Comparison of ENCODE assay signal across 11 cellular contexts in the genomic region with DNA sequence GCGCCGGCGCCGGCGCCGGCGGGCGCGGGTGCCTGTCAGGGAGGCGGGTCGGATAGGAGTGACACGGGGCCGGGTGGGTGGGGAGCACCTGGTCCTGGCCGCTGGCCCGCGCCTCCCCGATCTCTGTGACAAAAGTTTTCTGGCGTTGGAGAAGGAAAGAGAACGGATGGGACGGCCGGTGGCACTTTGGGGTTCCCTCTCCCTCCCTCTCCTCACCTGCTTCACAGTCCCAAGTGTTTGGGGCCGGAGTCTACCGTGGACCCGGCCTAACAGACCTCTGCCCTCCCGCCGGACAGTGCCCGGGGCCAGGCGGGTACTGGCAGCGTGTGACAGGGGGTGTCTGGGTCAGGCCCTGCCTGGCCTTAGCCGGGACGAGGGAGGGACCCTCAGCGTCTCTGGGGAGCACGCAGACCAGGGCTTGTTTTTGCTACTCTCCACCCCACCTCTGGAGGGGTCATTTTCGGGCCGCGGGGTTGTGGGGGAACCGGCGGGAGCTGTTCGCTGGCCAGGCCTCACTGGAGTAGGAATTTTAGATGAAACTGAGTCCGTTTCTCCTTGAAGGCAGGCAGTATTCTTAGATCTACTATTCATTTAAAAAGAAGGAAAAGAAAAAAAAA. TPM values are rescaled to one million over a fixed set of nuclear protein-coding genes. Genes with fewer than 3 reads are reported as not detected.
A peak's percentile ranks its signal among the peaks of the same experiment; 100 is the strongest.
DNase-seq lines count a peak whose midpoint lies in the region; ATAC-seq and TF ChIP-seq lines count a peak whose summit lies in the region.
"Had no signal": no experiment of that assay in that cellular context is flagged by ENCODE, and none has a peak within 500 bp of the region (broad histone marks: within the 10 kb centered on the region; RNA-seq: fewer than 3 reads in every experiment).

No MANE protein-coding gene starts in this region.

- H3K27ac ChIP-seq in mucosa of rectum (ENCODE audit: low read depth in 2 of 2, low read length in 2 of 2) (no peak overlapping the region), upper lobe of left lung (peak overlapping the region; percentile 27 to 81 (median 68))

- H3K27me3 ChIP-seq in mucosa of rectum (ENCODE audit: control insufficient read depth in 2 of 2, insufficient read depth in 2 of 2, low read length in 2 of 2): peaks cover 50 to 73% of the 10 kb centered on the region in 2 donors
- H3K27me3 ChIP-seq in upper lobe of left lung: peaks cover 0 to 73% (median 45%) of the 10 kb centered on the region in 4 donors

- no peak for DNase-seq in activated naive CD8-positive, alpha-beta T cell treated with anti-CD3 and anti-CD28 coated beads, Interleukin-2, amount 10 ng/mL, durations not matched to agents 7 days and 5 days
- no peak for DNase-seq in activated naive CD8-positive, alpha-beta T cell treated with anti-CD3 and anti-CD28 coated beads for 36 hours
- DNase-seq in ecto neural progenitor cell (ENCODE audit: low spot score) (peak; percentile 61), upper lobe of left lung (peak in 1 of 2 donors; percentile 66), NCI-H748 (lab: John Stamatoyannopoulos, UW; ENCODE audit: unreplicated experiment) (no peak)
- DNase-seq in stimulated activated effector memory CD8-positive, alpha-beta T cell treated with anti-CD3 and anti-CD28 coated beads, Interleukin-12 subunit alpha, Interleukin-12 subunit beta, amount 100 ng/mL, for 72 hours (ENCODE audit: low spot score in 2 of 2): no peak
- DNase-seq: activated CD4-positive, alpha-beta T cell treated with anti-CD3 and anti-CD28 coated beads for 36 hours; AML-193; NK-92 treated with Interleukin-12 subunit alpha and Interleukin-12 subunit beta, amount 100 ng/mL, for 24 hours had no signal

- no peak for ATAC-seq in activated naive CD8-positive, alpha-beta T cell treated with anti-CD3 and anti-CD28 coated beads, Interleukin-2, amount 10 ng/mL, durations not matched to agents 7 days and 5 days (ENCODE audit: low read depth)
- ATAC-seq in upper lobe of left lung (ENCODE audit: low FRiP score in 2 of 2) (no peak), GM19023 (IDR thresholded peaks at IDR 0.05; ENCODE audit: unreplicated experiment) (no peak)
- ATAC-seq in stimulated activated effector memory CD8-positive, alpha-beta T cell treated with anti-CD3 and anti-CD28 coated beads, Interleukin-12 subunit alpha, Interleukin-12 subunit beta, amount 100 ng/mL, for 72 hours: no peak
- ATAC-seq: activated CD4-positive, alpha-beta T cell treated with anti-CD3 and anti-CD28 coated beads for 36 hours had no signal

- 6 to 11% methylated on average over 20 to 33 of the region's 40 CpGs for WGBS in upper lobe of left lung, 2 donors

- H3K4me3 Mint-ChIP-seq in activated naive CD8-positive, alpha-beta T cell treated with anti-CD3 and anti-CD28 coated beads, Interleukin-2, amount 10 ng/mL, durations not matched to agents 7 days and 5 days: peak overlapping the region; percentile 19
- H3K4me3 Mint-ChIP-seq in activated naive CD8-positive, alpha-beta T cell treated with anti-CD3 and anti-CD28 coated beads for 36 hours: no peak overlapping the region
- no peak overlapping the region for H3K4me3 Mint-ChIP-seq in stimulated activated effector memory CD8-positive, alpha-beta T cell treated with anti-CD3 and anti-CD28 coated beads, Interleukin-12 subunit alpha, Interleukin-12 subunit beta, amount 100 ng/mL, for 72 hours
- H3K4me3 Mint-ChIP-seq: activated CD4-positive, alpha-beta T cell treated with anti-CD3 and anti-CD28 coated beads for 36 hours had no signal

- peaks cover 1% of the 10 kb centered on the region for H3K9me3 Mint-ChIP-seq in activated naive CD8-positive, alpha-beta T cell treated with anti-CD3 and anti-CD28 coated beads, Interleukin-2, amount 10 ng/mL, durations not matched to agents 7 days and 5 days
- no peaks in the 10 kb centered on the region for H3K9me3 Mint-ChIP-seq in activated naive CD8-positive, alpha-beta T cell treated with anti-CD3 and anti-CD28 coated beads for 36 hours
- no peaks in the 10 kb centered on the region for H3K9me3 Mint-ChIP-seq in stimulated activated effector memory CD8-positive, alpha-beta T cell treated with anti-CD3 and anti-CD28 coated beads, Interleukin-12 subunit alpha, Interleukin-12 subunit beta, amount 100 ng/mL, for 72 hours

- no peak for TF ChIP-seq POLR2A in upper lobe of left lung (IDR thresholded peaks at IDR 0.05)

- H3K9me3 ChIP-seq in mucosa of rectum (ENCODE audit: control insufficient read depth in 2 of 2, low read length in 2 of 2) (no peaks in the 10 kb centered on the region), upper lobe of left lung (no peaks in the 10 kb centered on the region)

- TF ChIP-seq EP300 in upper lobe of left lung (IDR thresholded peaks at IDR 0.05): no peak

- H3K4me3 ChIP-seq in mucosa of rectum (ENCODE audit: low read length in 2 of 2) (peak overlapping the region; percentile 54 to 55), upper lobe of left lung (peak overlapping the region; percentile 6 to 61 (median 53))

- peaks cover 8 to 15% of the 10 kb centered on the region in 2 donors for H3K4me1 ChIP-seq in mucosa of rectum (ENCODE audit: control insufficient read depth in 2 of 2, insufficient read depth in 2 of 2, low read length in 2 of 2)
- H3K4me1 ChIP-seq in upper lobe of left lung: peaks cover 25 to 63% (median 27%) of the 10 kb centered on the region in 4 donors

- no peak for TF ChIP-seq CTCF in upper lobe of left lung (IDR thresholded peaks at IDR 0.05)

- POLR2A ChIA-PET in activated naive CD8-positive, alpha-beta T cell treated with anti-CD3 and anti-CD28 coated beads, Interleukin-2, amount 10 ng/mL, durations not matched to agents 7 days and 5 days (lab: Charles Lee): no interaction called here

- H3K36me3 ChIP-seq in mucosa of rectum (ENCODE audit: control insufficient read depth in 2 of 2, insufficient read depth in 2 of 2, low read length in 2 of 2) (no peaks in the 10 kb centered on the region), upper lobe of left lung (no peaks in the 10 kb centered on the region)

- H3K27me3 Mint-ChIP-seq in activated naive CD8-positive, alpha-beta T cell treated with anti-CD3 and anti-CD28 coated beads, Interleukin-2, amount 10 ng/mL, durations not matched to agents 7 days and 5 days: peaks cover 78% of the 10 kb centered on the region
- peaks cover 91% of the 10 kb centered on the region for H3K27me3 Mint-ChIP-seq in activated naive CD8-positive, alpha-beta T cell treated with anti-CD3 and anti-CD28 coated beads for 36 hours

- H3K36me3 Mint-ChIP-seq in activated naive CD8-positive, alpha-beta T cell treated with anti-CD3 and anti-CD28 coated beads, Interleukin-2, amount 10 ng/mL, durations not matched to agents 7 days and 5 days: no peaks in the 10 kb centered on the region
- H3K36me3 Mint-ChIP-seq in activated naive CD8-positive, alpha-beta T cell treated with anti-CD3 and anti-CD28 coated beads for 36 hours: no peaks in the 10 kb centered on the region
- no peaks in the 10 kb centered on the region for H3K36me3 Mint-ChIP-seq in stimulated activated effector memory CD8-positive, alpha-beta T cell treated with anti-CD3 and anti-CD28 coated beads, Interleukin-12 subunit alpha, Interleukin-12 subunit beta, amount 100 ng/mL, for 72 hours

- H3K9ac ChIP-seq in mucosa of rectum (ENCODE audit: low read depth in 1 of 2, low read length in 2 of 2): peak overlapping the region in 1 of 2 donors; percentile 20

- no peak overlapping the region for H3K27ac Mint-ChIP-seq in activated naive CD8-positive, alpha-beta T cell treated with anti-CD3 and anti-CD28 coated beads, Interleukin-2, amount 10 ng/mL, durations not matched to agents 7 days and 5 days
- H3K27ac Mint-ChIP-seq in activated naive CD8-positive, alpha-beta T cell treated with anti-CD3 and anti-CD28 coated beads for 36 hours: no peak overlapping the region
- no peak overlapping the region for H3K27ac Mint-ChIP-seq in stimulated activated effector memory CD8-positive, alpha-beta T cell treated with anti-CD3 and anti-CD28 coated beads, Interleukin-12 subunit alpha, Interleukin-12 subunit beta, amount 100 ng/mL, for 72 hours
- H3K27ac Mint-ChIP-seq: activated CD4-positive, alpha-beta T cell treated with anti-CD3 and anti-CD28 coated beads for 36 hours had no signal

- peaks cover 11% of the 10 kb centered on the region for H3K4me1 Mint-ChIP-seq in activated naive CD8-positive, alpha-beta T cell treated with anti-CD3 and anti-CD28 coated beads, Interleukin-2, amount 10 ng/mL, durations not matched to agents 7 days and 5 days
- peaks cover 23% of the 10 kb centered on the region for H3K4me1 Mint-ChIP-seq in activated naive CD8-positive, alpha-beta T cell treated with anti-CD3 and anti-CD28 coated beads for 36 hours
- H3K4me1 Mint-ChIP-seq in stimulated activated effector memory CD8-positive, alpha-beta T cell treated with anti-CD3 and anti-CD28 coated beads, Interleukin-12 subunit alpha, Interleukin-12 subunit beta, amount 100 ng/mL, for 72 hours: peaks cover 38% of the 10 kb centered on the region

RNA-seq across cellular contexts. Expression of a gene that starts 1.7 kb away (rescaled TPM):
- total RNA-seq in activated naive CD8-positive, alpha-beta T cell treated with anti-CD3 and anti-CD28 coated beads, Interleukin-2, amount 10 ng/mL, durations not matched to agents 7 days and 5 days: not detected
- not detected for total RNA-seq in activated naive CD8-positive, alpha-beta T cell treated with anti-CD3 and anti-CD28 coated beads for 36 hours
- total RNA-seq in upper lobe of left lung: 10 to 100 TPM in 1 of 6 donors, 1 to 10 TPM in 5; 2.8 to 12.8 (median 3.6) TPM
- total RNA-seq: activated CD4-positive, alpha-beta T cell treated with anti-CD3 and anti-CD28 coated beads for 36 hours had no signal

RNA-seq across cellular contexts. Expression of a gene that starts 54.2 kb away (rescaled TPM):
- total RNA-seq in activated naive CD8-positive, alpha-beta T cell treated with anti-CD3 and anti-CD28 coated beads, Interleukin-2, amount 10 ng/mL, durations not matched to agents 7 days and 5 days: not detected
- total RNA-seq in activated naive CD8-positive, alpha-beta T cell treated with anti-CD3 and anti-CD28 coated beads for 36 hours: not detected
- total RNA-seq in upper lobe of left lung: 10 to 100 TPM in 5 of 6 donors, 1 to 10 TPM in 1; 8.4 to 46.1 (median 29.2) TPM
- total RNA-seq: activated CD4-positive, alpha-beta T cell treated with anti-CD3 and anti-CD28 coated beads for 36 hours had no signal

Comparison
In these comparisons a context has a peak if more than half of its experiments do, and no peak if none do; other contexts are left out.
1. H3K27ac ChIP-seq: peak in upper lobe of left lung (4 of 4); none in mucosa of rectum (0 of 2).
2. RNA of a gene that starts 54.2 kb away (total RNA-seq): 8.4 to 46.1 TPM in upper lobe of left lung; not detected in activated naive CD8-positive, alpha-beta T cell treated with anti-CD3 and anti-CD28 coated beads, Interleukin-2, amount 10 ng/mL, durations not matched to agents 7 days and 5 days and not detected in activated naive CD8-positive, alpha-beta T cell treated with anti-CD3 and anti-CD28 coated beads for 36 hours; every median in the first group is over 4 times any median in the second.